Comparison of ENCODE assay signal across 8 cellular contexts in genomic region chr11:65355013-65355775, GRCh38. TPM values are rescaled to one million over a fixed set of nuclear protein-coding genes. Genes with fewer than 3 reads are reported as not detected.
A peak's percentile ranks its signal among the peaks of the same experiment; 100 is the strongest.
DNase-seq lines count a peak whose midpoint lies in the region; ATAC-seq and TF ChIP-seq lines count a peak whose summit lies in the region.

No MANE protein-coding gene starts in this region.

- H3K27me3 ChIP-seq in CD4-positive, CD25-positive, alpha-beta regulatory T cell (ENCODE audit: control insufficient read depth, insufficient read depth, low read length), result no peaks in the 10 kb centered on the region
- H3K27me3 ChIP-seq in right atrium auricular region, result no peaks in the 10 kb centered on the region
- peaks cover 34% of the 10 kb centered on the region for H3K27me3 ChIP-seq in smooth muscle cell (ENCODE audit: low read depth)

- peak in 1 of 2 donors; percentile 11 for ATAC-seq in CD4-positive, CD25-positive, alpha-beta regulatory T cell (ENCODE audit: low read depth in 2 of 2)
- peak; percentile 32 for ATAC-seq in GM21381 (IDR thresholded peaks at IDR 0.05; ENCODE audit: unreplicated experiment)

- no peaks in the 10 kb centered on the region for H3K9me3 ChIP-seq in CD4-positive, CD25-positive, alpha-beta regulatory T cell (ENCODE audit: control insufficient read depth in 2 of 2, low read length in 2 of 2)
- no peaks in the 10 kb centered on the region for H3K9me3 ChIP-seq in right atrium auricular region
- H3K9me3 ChIP-seq in smooth muscle cell (replicated peaks; ENCODE audit: low read depth), result no peaks in the 10 kb centered on the region

- peak overlapping the region; percentile 84 to 95 (median 87) for H3K4me3 Mint-ChIP-seq in CD4-positive, CD25-positive, alpha-beta regulatory T cell
- H3K4me3 Mint-ChIP-seq in IgD-negative memory B cell, result peak overlapping the region; percentile 79 to 98 (median 94)
- H3K4me3 Mint-ChIP-seq in activated naive CD4-positive, alpha-beta T cell treated with anti-CD3 and anti-CD28 coated beads, Interleukin-2, amount 50 U/mL, for 24 hours, result peak overlapping the region; percentile 89

- no peaks in the 10 kb centered on the region for H3K9me3 Mint-ChIP-seq in CD4-positive, CD25-positive, alpha-beta regulatory T cell
- H3K9me3 Mint-ChIP-seq in IgD-negative memory B cell, result no peaks in the 10 kb centered on the region
- no peaks in the 10 kb centered on the region for H3K9me3 Mint-ChIP-seq in activated naive CD4-positive, alpha-beta T cell treated with anti-CD3 and anti-CD28 coated beads, Interleukin-2, amount 50 U/mL, for 24 hours

- H3K27ac ChIP-seq in CD4-positive, CD25-positive, alpha-beta regulatory T cell (ENCODE audit: insufficient read depth, low read length, poor library complexity, severe bottlenecking), result peak overlapping the region; percentile 73
- peak overlapping the region in 1 of 2 donors; percentile 58 for H3K27ac ChIP-seq in right atrium auricular region
- H3K27ac ChIP-seq in smooth muscle cell (ENCODE audit: low read depth), result no peak overlapping the region

- peaks cover 10% of the 10 kb centered on the region for H3K4me1 ChIP-seq in CD4-positive, CD25-positive, alpha-beta regulatory T cell (ENCODE audit: control insufficient read depth, insufficient read depth, low read length, poor library complexity, severe bottlenecking)
- H3K4me1 ChIP-seq in right atrium auricular region (peaks cover 0 to 24% of the 10 kb centered on the region in 2 donors), smooth muscle cell (ENCODE audit: low read depth) (no peaks in the 10 kb centered on the region)

- DNase-seq in CD4-positive, CD25-positive, alpha-beta regulatory T cell, result peak; percentile 50 to 69 (median 55)
- peak; percentile 45 for DNase-seq in SHP77 treated with DMSO at 0.1 percent for 48 hours (lab: John Stamatoyannopoulos, UW)
- DNase-seq in right atrium auricular region (ENCODE audit: low spot score), result no peak
- DNase-seq in smooth muscle cell (lab: John Stamatoyannopoulos, UW; ENCODE audit: unreplicated experiment), result no peak
- DNase-seq in NCI-H226, result no peak

- peak overlapping the region in 2 of 3 donors; percentile 82 to 89 for H3K27ac Mint-ChIP-seq in CD4-positive, CD25-positive, alpha-beta regulatory T cell
- peak overlapping the region; percentile 71 to 80 (median 71) for H3K27ac Mint-ChIP-seq in IgD-negative memory B cell
- H3K27ac Mint-ChIP-seq in activated naive CD4-positive, alpha-beta T cell treated with anti-CD3 and anti-CD28 coated beads, Interleukin-2, amount 50 U/mL, for 24 hours, result no peak overlapping the region

- WGBS in smooth muscle cell (ENCODE audit: low lambda C conversion rate), result 8% methylated on average over 11 of the region's 47 CpGs

- peaks cover 5 to 18% (median 9%) of the 10 kb centered on the region in 4 donors for H3K4me1 Mint-ChIP-seq in CD4-positive, CD25-positive, alpha-beta regulatory T cell
- H3K4me1 Mint-ChIP-seq in IgD-negative memory B cell, result peaks cover 0 to 9% (median 5%) of the 10 kb centered on the region in 3 donors
- H3K4me1 Mint-ChIP-seq in activated naive CD4-positive, alpha-beta T cell treated with anti-CD3 and anti-CD28 coated beads, Interleukin-2, amount 50 U/mL, for 24 hours, result peaks cover 14% of the 10 kb centered on the region

- H2AFZ ChIP-seq in smooth muscle cell (ENCODE audit: low read depth), result no peak overlapping the region

- TF ChIP-seq CTCF in right atrium auricular region (IDR thresholded peaks at IDR 0.05) (no peak), smooth muscle cell (IDR thresholded peaks at IDR 0.05; ENCODE audit: borderline replicate concordance, insufficient read depth, poor library complexity, severe bottlenecking) (no peak)

- peaks cover 11% of the 10 kb centered on the region for H3K36me3 Mint-ChIP-seq in CD4-positive, CD25-positive, alpha-beta regulatory T cell
- no peaks in the 10 kb centered on the region for H3K36me3 Mint-ChIP-seq in IgD-negative memory B cell
- peaks cover 3% of the 10 kb centered on the region for H3K36me3 Mint-ChIP-seq in activated naive CD4-positive, alpha-beta T cell treated with anti-CD3 and anti-CD28 coated beads, Interleukin-2, amount 50 U/mL, for 24 hours

- no peak overlapping the region for H3K4me3 ChIP-seq in CD4-positive, CD25-positive, alpha-beta regulatory T cell (ENCODE audit: low read depth, low read length)
- H3K4me3 ChIP-seq in right atrium auricular region, result peak overlapping the region; percentile 56 to 84
- peak overlapping the region; percentile 56 for H3K4me3 ChIP-seq in smooth muscle cell

- H3K27me3 Mint-ChIP-seq in CD4-positive, CD25-positive, alpha-beta regulatory T cell, result peaks cover 14% of the 10 kb centered on the region
- H3K27me3 Mint-ChIP-seq in IgD-negative memory B cell, result peaks cover 3% of the 10 kb centered on the region
- H3K27me3 Mint-ChIP-seq in activated naive CD4-positive, alpha-beta T cell treated with anti-CD3 and anti-CD28 coated beads, Interleukin-2, amount 50 U/mL, for 24 hours, result no peaks in the 10 kb centered on the region

- H3K4me2 ChIP-seq in smooth muscle cell, result peak overlapping the region; percentile 85

- no peak overlapping the region for H3K9ac ChIP-seq in smooth muscle cell (ENCODE audit: low read depth)

- H4K20me1 ChIP-seq in smooth muscle cell (ENCODE audit: low read depth), result peaks cover 29% of the 10 kb centered on the region

- peaks cover 26% of the 10 kb centered on the region for H3F3A ChIP-seq in smooth muscle cell (ENCODE audit: low read depth)

- peaks cover 23% of the 10 kb centered on the region for H3K36me3 ChIP-seq in CD4-positive, CD25-positive, alpha-beta regulatory T cell (ENCODE audit: control insufficient read depth, insufficient read depth, low read length)
- H3K36me3 ChIP-seq in right atrium auricular region (peaks cover 22% of the 10 kb centered on the region), smooth muscle cell (ENCODE audit: low read depth) (peaks cover 6% of the 10 kb centered on the region)

- no peaks in the 10 kb centered on the region for H3K79me2 ChIP-seq in smooth muscle cell (ENCODE audit: low read depth)

RNA-seq across cellular contexts. Expression of gene TIGD3, which starts 0.6 kb away (rescaled TPM):
- 0.37 TPM for total RNA-seq in CD4-positive, CD25-positive, alpha-beta regulatory T cell
- under 1 TPM; 0.19 to 0.90 (median 0.59) TPM for polyA plus RNA-seq in CD4-positive, CD25-positive, alpha-beta regulatory T cell
- polyA plus RNA-seq in IgD-negative memory B cell, result 2.3 TPM
- under 1 TPM in 1 of 2 donors, not detected in 1; 0.22 TPM for total RNA-seq in right atrium auricular region
- 0.49 TPM in 1 of 2 replicates, not detected in the other for total RNA-seq in smooth muscle cell
- polyA plus RNA-seq in smooth muscle cell, result not detected in 2 replicates

RNA-seq across cellular contexts. Expression of gene DPF2, which starts 21.5 kb away (rescaled TPM):
- total RNA-seq in CD4-positive, CD25-positive, alpha-beta regulatory T cell, result 67.0 TPM
- polyA plus RNA-seq in CD4-positive, CD25-positive, alpha-beta regulatory T cell, result 10 to 100 TPM; 70.3 to 81.4 (median 74.9) TPM
- polyA plus RNA-seq in IgD-negative memory B cell, result 77.7 TPM
- total RNA-seq in right atrium auricular region, result 10 to 100 TPM; 46.3 TPM
- total RNA-seq in smooth muscle cell, result 40.1 and 40.5 TPM in 2 replicates
- 69.4 and 82.1 TPM in 2 replicates for polyA plus RNA-seq in smooth muscle cell

RNA-seq across cellular contexts. Expression of gene SLC25A45, which starts 27.3 kb away (rescaled TPM):
- 40.3 TPM for total RNA-seq in CD4-positive, CD25-positive, alpha-beta regulatory T cell
- polyA plus RNA-seq in CD4-positive, CD25-positive, alpha-beta regulatory T cell, result 10 to 100 TPM; 11.1 to 16.9 (median 13.8) TPM
- polyA plus RNA-seq in IgD-negative memory B cell, result 17.8 TPM
- total RNA-seq in right atrium auricular region, result 1 to 10 TPM; 2.6 to 3.3 TPM
- 0.81 and 2.2 TPM in 2 replicates for total RNA-seq in smooth muscle cell
- 3.4 and 7.7 TPM in 2 replicates for polyA plus RNA-seq in smooth muscle cell

RNA-seq across cellular contexts. Expression of gene FRMD8, which starts 31.2 kb away (rescaled TPM):
- total RNA-seq in CD4-positive, CD25-positive, alpha-beta regulatory T cell, result 47.4 TPM
- 10 to 100 TPM; 48.7 to 55.1 (median 53.9) TPM for polyA plus RNA-seq in CD4-positive, CD25-positive, alpha-beta regulatory T cell
- 54.2 TPM for polyA plus RNA-seq in IgD-negative memory B cell
- 10 to 100 TPM; 10.2 to 23.8 TPM for total RNA-seq in right atrium auricular region
- total RNA-seq in smooth muscle cell, result 16.7 and 19.1 TPM in 2 replicates
- polyA plus RNA-seq in smooth muscle cell, result 37.8 and 40.8 TPM in 2 replicates

RNA-seq across cellular contexts. Expression of gene CDC42EP2, which starts 40.5 kb away (rescaled TPM):
- total RNA-seq in CD4-positive, CD25-positive, alpha-beta regulatory T cell, result 1.9 TPM
- not detected for polyA plus RNA-seq in CD4-positive, CD25-positive, alpha-beta regulatory T cell
- polyA plus RNA-seq in IgD-negative memory B cell (not detected), smooth muscle cell (7.8 and 13.0 TPM in 2 replicates)
- total RNA-seq in right atrium auricular region (10 to 100 TPM; 14.4 to 31.0 TPM), smooth muscle cell (0.94 and 4.0 TPM in 2 replicates)

Comparison
In these comparisons a context has a peak if more than half of its experiments do, and no peak if none do; other contexts are left out.
1. DNase-seq: peak in CD4-positive, CD25-positive, alpha-beta regulatory T cell (3 of 3) and SHP77 treated with DMSO at 0.1 percent for 48 hours (single experiment); none in right atrium auricular region (single experiment), smooth muscle cell (single experiment) and NCI-H226 (single experiment).
2. Peak in every context shown above with its lines, with median percentiles within 50 percentile points of each other: H3K4me3 Mint-ChIP-seq.